In the genomic region with DNA sequence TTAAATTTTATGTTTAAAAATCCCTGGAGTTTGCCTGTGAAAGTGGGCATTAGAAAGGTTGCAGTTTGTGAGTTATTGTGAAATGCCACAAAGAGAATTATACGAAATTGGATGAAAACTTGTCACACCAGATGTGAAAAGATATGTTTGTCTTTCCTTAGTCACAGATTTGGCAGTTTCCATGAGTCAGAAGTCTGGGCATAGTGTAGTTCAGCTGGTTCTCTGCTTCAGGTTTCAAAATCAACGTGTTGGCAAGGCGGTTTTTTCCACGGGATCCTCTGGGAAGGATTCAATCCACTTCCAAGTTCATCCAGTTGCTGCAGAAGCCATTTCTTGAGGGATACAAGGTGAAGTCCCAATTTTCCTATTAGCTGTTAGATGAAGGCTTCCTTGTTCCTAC, we compare ENCODE assay signal across 14 cellular contexts.
DNase-seq lines count a peak whose midpoint lies in the region; TF ChIP-seq lines count a peak whose summit lies in the region.
"Had no signal": no experiment of that assay in that cellular context is flagged by ENCODE, and none has a peak within 500 bp of the region (broad histone marks: within the 10 kb centered on the region; RNA-seq: fewer than 3 reads in every experiment).

No MANE protein-coding gene starts in this region.

- no peaks in the 10 kb centered on the region for H3K4me1 ChIP-seq in H9 (ENCODE audit: insufficient read depth, low read length)
- H3K4me1 ChIP-seq: BE2C, body of pancreas had no signal

- no peak overlapping the region for H3K4ac ChIP-seq in H9 (ENCODE audit: low read depth, low read length)

- no peak overlapping the region for H2BK12ac ChIP-seq in H9 (ENCODE audit: insufficient read length, low read depth, low read length)

- peaks cover 13 to 18% of the 10 kb centered on the region in 2 experiments for H3K4me1 Mint-ChIP-seq in H9
- H3K4me1 Mint-ChIP-seq: stimulated activated naive B cell treated with anti-CD40 and anti-IgM and Interleukin-4, amounts not matched to agents 10 μg/mL and 1 μg/mL and 100 μg/mL, for 72 hours had no signal

- no peak overlapping the region for H3K23ac ChIP-seq in H9 (ENCODE audit: insufficient read length, low read depth, low read length)

- no peak overlapping the region for H3K56ac ChIP-seq in H9 (ENCODE audit: insufficient read length, low read depth, low read length)

- H3K27me3 ChIP-seq in H9 (ENCODE audit: insufficient read depth, low read length), result no peaks in the 10 kb centered on the region
- H3K27me3 ChIP-seq: BE2C, body of pancreas had no signal

- no peak overlapping the region for H2BK20ac ChIP-seq in H9 (ENCODE audit: low read depth, low read length, poor library complexity, severe bottlenecking)

- H3K27ac Mint-ChIP-seq in H9, result no peak overlapping the region
- H3K27ac Mint-ChIP-seq: activated T-cell treated with anti-CD3 and anti-CD28 coated beads, Interleukin-2, amount 50 U/mL, for 72 hours; progenitor cell of endocrine pancreas; stimulated activated naive B cell treated with anti-CD40 and anti-IgM and Interleukin-4, amounts not matched to agents 10 μg/mL and 1 μg/mL and 100 μg/mL, for 72 hours had no signal

- H3K27ac ChIP-seq in H9 (ENCODE audit: insufficient read length, low read depth, low read length), result no peak overlapping the region
- no peak overlapping the region for H3K27ac ChIP-seq in coronary artery
- H3K27ac ChIP-seq: body of pancreas had no signal

- H3K23me2 ChIP-seq in H9 (ENCODE audit: insufficient read length, low read depth, low read length, poor library complexity, severe bottlenecking), result no peaks in the 10 kb centered on the region

- TF ChIP-seq CTCF in AG10803 (conservative IDR thresholded peaks at IDR 0.05; ENCODE audit: low read length) (no peak), H9 (conservative IDR thresholded peaks at IDR 0.05) (no peak), coronary artery (IDR thresholded peaks at IDR 0.05) (no peak)

- H4K8ac ChIP-seq in H9 (replicated peaks; ENCODE audit: insufficient read length, low read depth, low read length), result no peak overlapping the region

- no peak overlapping the region for H3K4me3 ChIP-seq in AG10803 (ENCODE audit: low read length)
- H3K4me3 ChIP-seq in coronary artery, result no peak overlapping the region
- H3K4me3 ChIP-seq: body of pancreas had no signal

- no peak overlapping the region for H2AK5ac ChIP-seq in H9 (ENCODE audit: insufficient read length, low read length)

- H2AFZ ChIP-seq in H9 (ENCODE audit: low read length), result no peak overlapping the region

- H3K27me3 Mint-ChIP-seq in H9 (ENCODE audit: low read depth), result no peaks in the 10 kb centered on the region
- H3K27me3 Mint-ChIP-seq: progenitor cell of endocrine pancreas; stimulated activated naive B cell treated with anti-CD40 and anti-IgM and Interleukin-4, amounts not matched to agents 10 μg/mL and 1 μg/mL and 100 μg/mL, for 72 hours had no signal

- no peak overlapping the region for H3K4me2 ChIP-seq in H9 (ENCODE audit: insufficient read depth, insufficient read length, low read length)

- H4K91ac ChIP-seq in H9 (ENCODE audit: insufficient read length, low read depth, low read length), result no peak overlapping the region

- no peak overlapping the region for H3T11ph ChIP-seq in H9 (ENCODE audit: low read length)

- DNase-seq in AG10803 (ENCODE audit: low read depth) (peak; percentile 83), HS-5 (ENCODE audit: low read depth) (peak; percentile 73), brain pericyte (ENCODE audit: low read depth, low spot score) (peak; percentile 32), iris pigment epithelial cell (ENCODE audit: low read depth) (peak; percentile 55), H9 (no peak), coronary artery (ENCODE audit: low spot score) (no peak), mesenteric fat pad (ENCODE audit: low spot score) (no peak)
- no peak for DNase-seq in stimulated activated naive CD4-positive, alpha-beta T cell treated with Interleukin-2 at 50 U/mL for 16 hours (lab: John Stamatoyannopoulos, UW)
- DNase-seq: activated T-cell treated with anti-CD3 and anti-CD28 coated beads, Interleukin-2, amount 50 U/mL, for 72 hours; BE2C; body of pancreas; stimulated activated CD4-positive, alpha-beta T cell treated with anti-CD3 and anti-CD28 coated beads, Interleukin-4, amount 100 ng/mL, for 24 hours; stimulated activated naive B cell treated with anti-CD40 and anti-IgM and Interleukin-4, amounts not matched to agents 10 μg/mL and 1 μg/mL and 100 μg/mL, for 72 hours had no signal

- no peaks in the 10 kb centered on the region for H4K20me1 ChIP-seq in H9 (ENCODE audit: control insufficient read depth, insufficient read depth, insufficient read length)

- H3K4me3 Mint-ChIP-seq in H9, result no peak overlapping the region
- H3K4me3 Mint-ChIP-seq: activated T-cell treated with anti-CD3 and anti-CD28 coated beads, Interleukin-2, amount 50 U/mL, for 72 hours; stimulated activated naive B cell treated with anti-CD40 and anti-IgM and Interleukin-4, amounts not matched to agents 10 μg/mL and 1 μg/mL and 100 μg/mL, for 72 hours had no signal

- no peaks in the 10 kb centered on the region for H3K79me1 ChIP-seq in H9 (ENCODE audit: insufficient read depth, low read depth, low read length, poor library complexity, severe bottlenecking)

- H2BK120ac ChIP-seq in H9 (ENCODE audit: low read depth, low read length, poor library complexity, severe bottlenecking), result no peak overlapping the region

- no CpG with 5 or more reads among the region's 4 CpGs for WGBS in H9 (ENCODE audit: extremely low coverage, insufficient read length, low lambda C conversion rate)

- H3K9ac ChIP-seq in H9 (ENCODE audit: extremely low read depth, insufficient read length, low read length), result no peak overlapping the region

- no peak overlapping the region for H2BK5ac ChIP-seq in H9 (ENCODE audit: insufficient read length, low read length)

- no peak overlapping the region for H3K18ac ChIP-seq in H9 (ENCODE audit: insufficient read length, low read depth, low read length)

- no peak overlapping the region for H2BK15ac ChIP-seq in H9 (ENCODE audit: low read depth, low read length)

- peaks cover 3 to 8% of the 10 kb centered on the region in 2 experiments; a peak in 4 of 5 replicates for H3K9me3 Mint-ChIP-seq in H9

- H3K14ac ChIP-seq in H9 (ENCODE audit: insufficient read depth, low read length), result no peak overlapping the region

- no peaks in the 10 kb centered on the region for H3K9me3 ChIP-seq in H9 (ENCODE audit: control insufficient read depth, low read depth, low read length)
- H3K9me3 ChIP-seq: BE2C, body of pancreas had no signal

- no peaks in the 10 kb centered on the region for H3K79me2 ChIP-seq in H9 (ENCODE audit: insufficient read depth, low read length)

- H4K5ac ChIP-seq in H9 (ENCODE audit: insufficient read length, low read depth, low read length), result no peak overlapping the region

- H3K36me3 Mint-ChIP-seq in H9 (ENCODE audit: insufficient read depth in 1 of 3, low read depth in 3 of 3), result peaks cover 0 to 10% (median 2%) of the 10 kb centered on the region in 3 experiments; a peak in 3 of 7 replicates
- H3K36me3 Mint-ChIP-seq: stimulated activated naive B cell treated with anti-CD40 and anti-IgM and Interleukin-4, amounts not matched to agents 10 μg/mL and 1 μg/mL and 100 μg/mL, for 72 hours had no signal

Comparison
In these comparisons a context has a peak if more than half of its experiments do, and no peak if none do; other contexts are left out.
1. DNase-seq: peak in AG10803 (single experiment), HS-5 (single experiment), brain pericyte (single experiment) and iris pigment epithelial cell (single experiment); none in stimulated activated naive CD4-positive, alpha-beta T cell treated with Interleukin-2 at 50 U/mL for 16 hours (single experiment), H9 (single experiment), coronary artery (single experiment) and mesenteric fat pad (single experiment).